Comparison of ENCODE assay signal across 9 cellular contexts in the genomic region with DNA sequence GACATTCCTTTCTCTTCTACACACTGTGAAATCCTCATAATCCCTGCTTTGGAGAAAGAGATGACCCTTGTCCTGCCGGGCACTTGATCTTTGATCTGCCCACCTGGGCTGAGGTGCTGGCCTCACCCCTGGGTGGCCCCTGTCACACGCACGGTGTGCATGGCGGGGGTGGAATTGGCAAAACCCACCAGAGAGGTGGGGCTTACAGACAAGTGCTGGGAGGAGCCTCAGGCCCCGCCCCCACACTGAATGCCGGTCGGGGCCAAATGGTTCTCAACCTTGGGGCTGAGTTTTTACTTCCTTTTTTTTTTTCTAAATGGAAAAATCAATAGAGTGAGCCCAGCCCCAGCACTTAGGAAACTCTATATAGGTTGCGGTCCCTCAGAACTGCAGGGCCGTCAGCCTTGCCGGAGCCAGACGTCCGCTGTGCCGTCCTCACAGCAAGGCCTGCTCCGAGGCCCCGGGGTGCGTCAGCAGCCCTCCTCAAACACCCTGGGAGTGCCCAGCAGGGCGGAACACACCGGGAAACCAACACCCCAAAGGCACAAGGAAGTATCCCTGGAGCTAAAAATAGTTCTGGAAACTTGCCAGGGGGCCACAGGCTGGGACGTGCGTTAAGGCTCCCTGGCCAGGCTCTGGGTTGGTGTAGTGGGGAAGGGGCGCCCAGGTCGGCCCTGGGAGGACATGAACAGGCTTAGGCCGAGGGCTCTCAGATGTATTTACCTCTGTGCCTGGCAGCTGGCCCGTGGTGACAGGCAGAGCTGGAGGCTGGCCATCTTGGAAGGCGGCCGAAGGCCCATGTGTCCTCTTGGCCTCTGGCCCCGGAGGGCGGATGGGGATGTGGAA. TPM values are rescaled to one million over a fixed set of nuclear protein-coding genes. Genes with fewer than 3 reads are reported as not detected.
DNase-seq lines count a peak whose midpoint lies in the region; ATAC-seq and TF ChIP-seq lines count a peak whose summit lies in the region.
"Had no signal": no experiment of that assay in that cellular context is flagged by ENCODE, and none has a peak within 500 bp of the region (broad histone marks: within the 10 kb centered on the region; RNA-seq: fewer than 3 reads in every experiment).

No MANE protein-coding gene starts in this region.

- no peak overlapping the region for H3K4me2 ChIP-seq in SK-N-SH

- H3K79me2 ChIP-seq in SK-N-SH (ENCODE audit: insufficient read depth): no peaks in the 10 kb centered on the region

- H3K4me1 ChIP-seq in SK-N-SH (ENCODE audit: control insufficient read depth in 1 of 2, insufficient read depth in 2 of 2, low read depth in 1 of 2, low read length in 1 of 2) (peaks cover 0 to 10% of the 10 kb centered on the region in 2 experiments; a peak in 1 of 4 replicates), mucosa of stomach (ENCODE audit: control insufficient read depth, insufficient read depth, low read length) (peaks cover 46% of the 10 kb centered on the region)

- no peak overlapping the region for H3K9ac ChIP-seq in SK-N-SH
- H3K9ac ChIP-seq in mucosa of stomach (ENCODE audit: low read length): peak overlapping the region; percentile 81

- H3K36me3 ChIP-seq in SK-N-SH (replicated peaks in 1 of 2; ENCODE audit: control insufficient read depth in 1 of 2, insufficient read depth in 2 of 2, low read length in 1 of 2): no peaks in the 10 kb centered on the region
- peaks cover 6% of the 10 kb centered on the region for H3K36me3 ChIP-seq in mucosa of stomach (ENCODE audit: control insufficient read depth, insufficient read depth, low read length)

- H3F3A ChIP-seq in SK-N-SH (replicated peaks; ENCODE audit: insufficient read depth): no peaks in the 10 kb centered on the region

- H3K9me3 ChIP-seq in SK-N-SH (no peaks in the 10 kb centered on the region; the same call in 1 of the 2 replicates), mucosa of stomach (ENCODE audit: control insufficient read depth, low read length) (no peaks in the 10 kb centered on the region)

- TF ChIP-seq RAD21 in SK-N-SH (IDR thresholded peaks at IDR 0.05; ENCODE audit: low read length): no peak

- ATAC-seq in SK-N-SH treated with all-trans-retinoic acid at 6 μM for 48 hours (no peak), HG03159 (IDR thresholded peaks at IDR 0.05; ENCODE audit: unreplicated experiment) (peak; percentile 57), HG03025 (IDR thresholded peaks at IDR 0.05; ENCODE audit: low FRiP score, unreplicated experiment) (no peak)

- H2AFZ ChIP-seq in SK-N-SH (ENCODE audit: low read depth): no peak overlapping the region

- 65% methylated on average over 23 of the region's 28 CpGs for WGBS in SK-N-SH (ENCODE audit: low lambda C conversion rate)

- no peak for TF ChIP-seq CTCF in SK-N-SH (IDR thresholded peaks at IDR 0.05)
- no peak for TF ChIP-seq CTCF in epithelial cell of esophagus (IDR thresholded peaks at IDR 0.05; ENCODE audit: insufficient read depth, low read depth, low read length, missing control alignments)

- TF ChIP-seq EP300 in SK-N-SH (IDR thresholded peaks at IDR 0.05; ENCODE audit: borderline replicate concordance in 1 of 2, low read depth in 1 of 2, low read length in 1 of 2): no peak

- no peak overlapping the region for H3K4me3 ChIP-seq in SK-N-SH (ENCODE audit: low read depth in 2 of 2, low read length in 1 of 2)
- no peak overlapping the region for H3K4me3 ChIP-seq in epithelial cell of esophagus (ENCODE audit: low read length)
- H3K4me3 ChIP-seq in mucosa of stomach (ENCODE audit: low read length): peak overlapping the region; percentile 5

- POLR2A ChIA-PET in SK-N-SH (lab: Yijun Ruan, JAX): no interaction called here

- peak; percentile 60 for DNase-seq in SK-N-SH
- DNase-seq in OCI-M1 (lab: John Stamatoyannopoulos, UW): peak; percentile 91
- peak; percentile 39 for DNase-seq in epithelial cell of esophagus (ENCODE audit: low read depth)
- DNase-seq in activated gamma-delta T cell treated with Interleukin-2 at 50 U/mL for 16 hours: no peak
- DNase-seq: CD4-positive, CD25-positive, alpha-beta regulatory T cell had no signal

- H4K20me1 ChIP-seq in SK-N-SH (ENCODE audit: insufficient read depth): no peaks in the 10 kb centered on the region

- H3K27ac ChIP-seq in SK-N-SH (ENCODE audit: low read depth in 2 of 2, low read length in 1 of 2): no peak overlapping the region

- CTCF ChIA-PET in SK-N-SH (lab: Yijun Ruan, JAX): interaction anchor here (1.2 to 4.9 kb wide), 4 partner anchors 9 to 142 kb away, joined by 3 to 55 read pairs (median 6); no protein-coding TSS in a partner anchor

- H3K9me2 ChIP-seq in SK-N-SH: no peaks in the 10 kb centered on the region

- H3K27me3 ChIP-seq in SK-N-SH (ENCODE audit: insufficient read depth) (no peaks in the 10 kb centered on the region), mucosa of stomach (ENCODE audit: control insufficient read depth, insufficient read depth, low read length) (no peaks in the 10 kb centered on the region)

TF ChIP-seq in SK-N-SH, 30 proteins besides CTCF, POLR2A, EP300 and RAD21 (continues in another document):
- TF ChIP-seq, protein P1, sequence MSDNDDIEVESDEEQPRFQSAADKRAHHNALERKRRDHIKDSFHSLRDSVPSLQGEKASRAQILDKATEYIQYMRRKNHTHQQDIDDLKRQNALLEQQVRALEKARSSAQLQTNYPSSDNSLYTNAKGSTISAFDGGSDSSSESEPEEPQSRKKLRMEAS (IDR thresholded peaks at IDR 0.05; ENCODE audit: low read depth): no peak
- TF ChIP-seq TCF12 (IDR thresholded peaks at IDR 0.05): no peak
- TF ChIP-seq FOXM1 (IDR thresholded peaks at IDR 0.05; ENCODE audit: low read depth): no peak
- no peak for TF ChIP-seq GATA2 (CRISPR knock-in tag; IDR thresholded peaks at IDR 0.05)
- TF ChIP-seq MEF2A (IDR thresholded peaks at IDR 0.05; ENCODE audit: borderline replicate concordance, low read depth): no peak
- TF ChIP-seq, protein P2, sequence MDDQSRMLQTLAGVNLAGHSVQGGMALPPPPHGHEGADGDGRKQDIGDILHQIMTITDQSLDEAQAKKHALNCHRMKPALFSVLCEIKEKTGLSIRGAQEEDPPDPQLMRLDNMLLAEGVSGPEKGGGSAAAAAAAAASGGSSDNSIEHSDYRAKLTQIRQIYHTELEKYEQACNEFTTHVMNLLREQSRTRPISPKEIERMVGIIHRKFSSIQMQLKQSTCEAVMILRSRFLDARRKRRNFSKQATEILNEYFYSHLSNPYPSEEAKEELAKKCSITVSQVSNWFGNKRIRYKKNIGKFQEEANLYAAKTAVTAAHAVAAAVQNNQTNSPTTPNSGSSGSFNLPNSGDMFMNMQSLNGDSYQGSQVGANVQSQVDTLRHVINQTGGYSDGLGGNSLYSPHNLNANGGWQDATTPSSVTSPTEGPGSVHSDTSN (IDR thresholded peaks at IDR 0.05): no peak

TF ChIP-seq in SK-N-SH treated with all-trans-retinoic acid at 6 μM for 48 hours, 23 proteins besides CTCF, POLR2A, EP300 and RAD21 (continues in another document):
- TF ChIP-seq, protein P3, sequence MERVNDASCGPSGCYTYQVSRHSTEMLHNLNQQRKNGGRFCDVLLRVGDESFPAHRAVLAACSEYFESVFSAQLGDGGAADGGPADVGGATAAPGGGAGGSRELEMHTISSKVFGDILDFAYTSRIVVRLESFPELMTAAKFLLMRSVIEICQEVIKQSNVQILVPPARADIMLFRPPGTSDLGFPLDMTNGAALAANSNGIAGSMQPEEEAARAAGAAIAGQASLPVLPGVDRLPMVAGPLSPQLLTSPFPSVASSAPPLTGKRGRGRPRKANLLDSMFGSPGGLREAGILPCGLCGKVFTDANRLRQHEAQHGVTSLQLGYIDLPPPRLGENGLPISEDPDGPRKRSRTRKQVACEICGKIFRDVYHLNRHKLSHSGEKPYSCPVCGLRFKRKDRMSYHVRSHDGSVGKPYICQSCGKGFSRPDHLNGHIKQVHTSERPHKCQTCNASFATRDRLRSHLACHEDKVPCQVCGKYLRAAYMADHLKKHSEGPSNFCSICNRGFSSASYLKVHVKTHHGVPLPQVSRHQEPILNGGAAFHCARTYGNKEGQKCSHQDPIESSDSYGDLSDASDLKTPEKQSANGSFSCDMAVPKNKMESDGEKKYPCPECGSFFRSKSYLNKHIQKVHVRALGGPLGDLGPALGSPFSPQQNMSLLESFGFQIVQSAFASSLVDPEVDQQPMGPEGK (CRISPR knock-in tag; IDR thresholded peaks at IDR 0.05; ENCODE audit: borderline replicate concordance): no peak
- TF ChIP-seq, protein P4, sequence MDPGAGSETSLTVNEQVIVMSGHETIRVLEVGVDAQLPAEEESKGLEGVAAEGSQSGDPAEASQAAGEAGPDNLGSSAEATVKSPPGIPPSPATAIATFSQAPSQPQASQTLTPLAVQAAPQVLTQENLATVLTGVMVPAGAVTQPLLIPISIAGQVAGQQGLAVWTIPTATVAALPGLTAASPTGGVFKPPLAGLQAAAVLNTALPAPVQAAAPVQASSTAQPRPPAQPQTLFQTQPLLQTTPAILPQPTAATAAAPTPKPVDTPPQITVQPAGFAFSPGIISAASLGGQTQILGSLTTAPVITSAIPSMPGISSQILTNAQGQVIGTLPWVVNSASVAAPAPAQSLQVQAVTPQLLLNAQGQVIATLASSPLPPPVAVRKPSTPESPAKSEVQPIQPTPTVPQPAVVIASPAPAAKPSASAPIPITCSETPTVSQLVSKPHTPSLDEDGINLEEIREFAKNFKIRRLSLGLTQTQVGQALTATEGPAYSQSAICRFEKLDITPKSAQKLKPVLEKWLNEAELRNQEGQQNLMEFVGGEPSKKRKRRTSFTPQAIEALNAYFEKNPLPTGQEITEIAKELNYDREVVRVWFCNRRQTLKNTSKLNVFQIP (CRISPR knock-in tag; IDR thresholded peaks at IDR 0.05; ENCODE audit: borderline replicate concordance, low read depth): no peak
- TF ChIP-seq ZNF565 (CRISPR knock-in tag; conservative IDR thresholded peaks at IDR 0.05; ENCODE audit: low read depth): no peak
- no peak for TF ChIP-seq RARB (CRISPR knock-in tag; IDR thresholded peaks at IDR 0.05)
- TF ChIP-seq OSR1 (CRISPR knock-in tag; IDR thresholded peaks at IDR 0.05): no peak
- TF ChIP-seq CSDC2 (CRISPR knock-in tag; IDR thresholded peaks at IDR 0.05): no peak
- TF ChIP-seq TCF4 (CRISPR knock-in tag; IDR thresholded peaks at IDR 0.05; ENCODE audit: borderline replicate concordance): no peak
- TF ChIP-seq ZFP30 (CRISPR knock-in tag; IDR thresholded peaks at IDR 0.05): no peak
- TF ChIP-seq SNAI2 (CRISPR knock-in tag; IDR thresholded peaks at IDR 0.05): no peak
- TF ChIP-seq ISL1 (CRISPR knock-in tag; IDR thresholded peaks at IDR 0.05): no peak
- no peak for TF ChIP-seq TOX (CRISPR knock-in tag; IDR thresholded peaks at IDR 0.05; ENCODE audit: borderline replicate concordance)
- TF ChIP-seq ZC3H10 (CRISPR knock-in tag; IDR thresholded peaks at IDR 0.05): no peak
- TF ChIP-seq ZFP3 (CRISPR knock-in tag; IDR thresholded peaks at IDR 0.05): no peak
- TF ChIP-seq PPARA (CRISPR knock-in tag; IDR thresholded peaks at IDR 0.05; ENCODE audit: borderline replicate concordance): no peak

RNA-seq across cellular contexts. Expression of a gene that starts 11.0 kb away (rescaled TPM):
- not detected in 2 replicates for polyA plus RNA-seq in SK-N-SH (2012; rRNA removed)
- 0.03 TPM in 1 of 2 replicates, not detected in the other for polyA plus RNA-seq in SK-N-SH (2012; cell fraction: cytosol; rRNA removed)
- polyA plus RNA-seq in SK-N-SH (2012; cell fraction: nucleus; rRNA removed): not detected in 2 replicates
- polyA plus RNA-seq: CD4-positive, CD25-positive, alpha-beta regulatory T cell had no signal

RNA-seq across cellular contexts. Expression of a gene that starts 23.5 kb away (rescaled TPM):
- polyA plus RNA-seq in SK-N-SH (2012; rRNA removed): not detected in 2 replicates
- not detected in 2 replicates for polyA plus RNA-seq in SK-N-SH (2012; cell fraction: cytosol; rRNA removed)
- not detected in 2 replicates for polyA plus RNA-seq in SK-N-SH (2012; cell fraction: nucleus; rRNA removed)
